ENCODE assay signal across 18 cellular contexts in genomic region chr2:133640103-133640502, GRCh38.
DNase-seq lines count a peak whose midpoint lies in the region; ATAC-seq, FAIRE-seq and TF ChIP-seq lines count a peak whose summit lies in the region.
"Had no signal": no experiment of that assay in that cellular context is flagged by ENCODE, and none has a peak within 500 bp of the region (broad histone marks: within the 10 kb centered on the region; RNA-seq: fewer than 3 reads in every experiment).

No MANE protein-coding gene starts in this region.

- CTCF ChIA-PET in mammary epithelial cell (lab: Charles Lee; ENCODE audit: low non-redundant PET) (interaction anchor here (0.5 kb wide), 1 partner anchor 140 kb away, joined by 3 read pairs; no protein-coding TSS in a partner anchor), MCF 10A (lab: Yijun Ruan, JAX) (no interaction called here)

- intact Hi-C loops in mammary epithelial cell (cut with micrococcal nuclease) (loop anchor here (2.0 to 10.0 kb wide), 8 partner anchors 53 to 1093 kb away; no protein-coding TSS in a partner anchor), MCF 10A (cut with micrococcal nuclease) (no loop called here), dorsolateral prefrontal cortex (cut with DNase I) (loop anchor here (2.0 to 5.0 kb wide), 2 partner anchors 39 to 132 kb away; no protein-coding TSS in a partner anchor)

- H3K27me3 ChIP-seq in mammary epithelial cell (ENCODE audit: insufficient read depth, low read length), result no peaks in the 10 kb centered on the region
- H3K27me3 ChIP-seq in dorsolateral prefrontal cortex, result no peaks in the 10 kb centered on the region
- no peaks in the 10 kb centered on the region for H3K27me3 ChIP-seq in keratinocyte (ENCODE audit: control insufficient read depth, extremely low read depth, insufficient read depth, low read length)
- H3K27me3 ChIP-seq: BLaER1 had no signal

- H3K27me3 Mint-ChIP-seq in MCF 10A (ENCODE audit: insufficient read depth, unreplicated experiment), result no peaks in the 10 kb centered on the region
- H3K27me3 Mint-ChIP-seq in type B pancreatic cell, result peaks cover 5% of the 10 kb centered on the region
- peaks cover 20% of the 10 kb centered on the region for H3K27me3 Mint-ChIP-seq in stimulated activated memory B cell treated with anti-CD40 and anti-IgM and Interleukin-4, amounts not matched to agents 10 μg/mL and 1 μg/mL and 100 μg/mL, for 72 hours

- H3K27ac Mint-ChIP-seq in MCF 10A (ENCODE audit: low read depth, unreplicated experiment) (no peak overlapping the region), type B pancreatic cell (peak overlapping the region; percentile 42)
- no peak overlapping the region for H3K27ac Mint-ChIP-seq in stimulated activated memory B cell treated with anti-CD40 and anti-IgM and Interleukin-4, amounts not matched to agents 10 μg/mL and 1 μg/mL and 100 μg/mL, for 72 hours
- H3K27ac Mint-ChIP-seq: CD8-positive, alpha-beta memory T cell; HFFc6 had no signal

- H3K9me3 Mint-ChIP-seq in MCF 10A (ENCODE audit: unreplicated experiment) (no peaks in the 10 kb centered on the region), type B pancreatic cell (peaks cover 3% of the 10 kb centered on the region)
- H3K9me3 Mint-ChIP-seq in stimulated activated memory B cell treated with anti-CD40 and anti-IgM and Interleukin-4, amounts not matched to agents 10 μg/mL and 1 μg/mL and 100 μg/mL, for 72 hours, result no peaks in the 10 kb centered on the region
- H3K9me3 Mint-ChIP-seq: HFFc6 had no signal

- H2AFZ ChIP-seq in mammary epithelial cell (ENCODE audit: low read depth, low read length), result no peak overlapping the region
- H2AFZ ChIP-seq in keratinocyte (ENCODE audit: control insufficient read depth, low read length), result no peak overlapping the region

- no peaks in the 10 kb centered on the region for H4K20me1 ChIP-seq in mammary epithelial cell (ENCODE audit: insufficient read depth, low read length)
- H4K20me1 ChIP-seq in keratinocyte (ENCODE audit: control insufficient read depth, extremely low read depth, insufficient read depth, low read length), result no peaks in the 10 kb centered on the region
- H4K20me1 ChIP-seq: BLaER1 had no signal

- H3K4me2 ChIP-seq in mammary epithelial cell (ENCODE audit: insufficient read depth, low read depth, low read length), result peak overlapping the region; percentile 89
- peak overlapping the region; percentile 93 for H3K4me2 ChIP-seq in keratinocyte (ENCODE audit: control insufficient read depth, extremely low read depth, insufficient read depth, low read depth, low read length)
- H3K4me2 ChIP-seq: BLaER1 had no signal

- no peak overlapping the region for H3K27ac ChIP-seq in mammary epithelial cell (ENCODE audit: insufficient read depth, low read depth, low read length)
- H3K27ac ChIP-seq in dorsolateral prefrontal cortex, result peak overlapping the region in 58 of 59 donors; percentile 5 to 96 (median 88)
- H3K27ac ChIP-seq in keratinocyte (ENCODE audit: control insufficient read depth, insufficient read depth, low read length), result peak overlapping the region; percentile 80
- H3K27ac ChIP-seq: 22Rv1, BLaER1, HL-60 had no signal

- H3K9me1 ChIP-seq in keratinocyte (ENCODE audit: control insufficient read depth, extremely low read depth, insufficient read depth, low read length), result no peaks in the 10 kb centered on the region

- FAIRE-seq in keratinocyte (lab: Jason Lieb, UNC), result no peak

- no peaks in the 10 kb centered on the region for H3K4me1 Mint-ChIP-seq in MCF 10A (ENCODE audit: insufficient read depth, unreplicated experiment)
- H3K4me1 Mint-ChIP-seq in type B pancreatic cell (ENCODE audit: unreplicated experiment), result peaks cover 9% of the 10 kb centered on the region
- no peaks in the 10 kb centered on the region for H3K4me1 Mint-ChIP-seq in stimulated activated memory B cell treated with anti-CD40 and anti-IgM and Interleukin-4, amounts not matched to agents 10 μg/mL and 1 μg/mL and 100 μg/mL, for 72 hours
- H3K4me1 Mint-ChIP-seq: CD8-positive, alpha-beta memory T cell had no signal

- H3K4me1 ChIP-seq in mammary epithelial cell (ENCODE audit: insufficient read depth, low read length) (peaks cover 26% of the 10 kb centered on the region), keratinocyte (ENCODE audit: control insufficient read depth, extremely low read depth, insufficient read depth, low read length) (peaks cover 32% of the 10 kb centered on the region)

- in situ Hi-C loops in mammary epithelial cell (cut with MboI; ENCODE audit: low sequenced_read_pairs in 2 of 2), result loop anchor here in 1 of 2 donors (10.0 kb wide), 1 partner anchor 75 kb away; the partner anchor contains the start of gene NCKAP5

- dilution Hi-C loops in mammary epithelial cell (cut with HindIII; ENCODE audit: low sequenced_read_pairs) (no loop called here), keratinocyte (cut with MboI; ENCODE audit: extremely low pct_ligation_motif_present, low sequenced_read_pairs) (no loop called here)

- BruUV-seq in mammary epithelial cell (replicated peaks; lab: Mats Ljungman, UMichigan) (no TSS peak), MCF 10A (replicated peaks; lab: Mats Ljungman, UMichigan) (no TSS peak)

- H3K79me2 ChIP-seq in mammary epithelial cell (ENCODE audit: insufficient read depth, low read length) (peaks cover 44% of the 10 kb centered on the region), keratinocyte (ENCODE audit: control insufficient read depth, insufficient read depth, low read length) (peaks cover 38% of the 10 kb centered on the region)

- no peak for DNase-seq in mammary epithelial cell
- DNase-seq in MCF 10A (ENCODE audit: unreplicated experiment), result no peak
- no peak for DNase-seq in dorsolateral prefrontal cortex
- no peak for DNase-seq in keratinocyte (ENCODE audit: low read depth, low spot score)
- no peak for DNase-seq in type B pancreatic cell (ENCODE audit: extremely low spot score, unreplicated experiment)
- no peak for DNase-seq in activated T-cell treated with anti-CD3 and anti-CD28 coated beads for 4 hours
- DNase-seq: AML-193; Caco-2; CD8-positive, alpha-beta memory T cell; DMS53; GF-D8; HCEC 1CT; HFFc6 had no signal

- no peaks in the 10 kb centered on the region for H3K36me3 ChIP-seq in mammary epithelial cell (ENCODE audit: insufficient read depth, low read length)
- no peaks in the 10 kb centered on the region for H3K36me3 ChIP-seq in keratinocyte (ENCODE audit: control insufficient read depth in 2 of 2, extremely low read depth in 1 of 2, insufficient read depth in 2 of 2, low read length in 2 of 2)
- H3K36me3 ChIP-seq: BLaER1 had no signal

- POLR2A ChIA-PET in MCF 10A (lab: Yijun Ruan, JAX), result no interaction called here

- H3K36me3 Mint-ChIP-seq in MCF 10A (ENCODE audit: insufficient read depth, unreplicated experiment) (no peaks in the 10 kb centered on the region), type B pancreatic cell (no peaks in the 10 kb centered on the region)
- H3K36me3 Mint-ChIP-seq in stimulated activated memory B cell treated with anti-CD40 and anti-IgM and Interleukin-4, amounts not matched to agents 10 μg/mL and 1 μg/mL and 100 μg/mL, for 72 hours, result no peaks in the 10 kb centered on the region
- H3K36me3 Mint-ChIP-seq: CD8-positive, alpha-beta memory T cell had no signal

- TF ChIP-seq CTCF in mammary epithelial cell (conservative IDR thresholded peaks at IDR 0.05 in 1 of 2, IDR thresholded peaks at IDR 0.05 in 1 of 2; ENCODE audit: extremely low read depth in 1 of 2, insufficient read depth in 1 of 2, low read depth in 1 of 2, low read length in 2 of 2) (no peak), MCF 10A (IDR thresholded peaks at IDR 0.05; ENCODE audit: unreplicated experiment) (no peak), dorsolateral prefrontal cortex (IDR thresholded peaks at IDR 0.05 in 54 of 56, conservative IDR thresholded peaks at IDR 0.05 in 2 of 56; ENCODE audit: low read depth in 1 of 56, partially characterized antibody in 56 of 56) (no peak), keratinocyte (optimal IDR thresholded peaks at IDR 0.05 in 1 of 3, IDR thresholded peaks at IDR 0.05 in 1 of 3, conservative IDR thresholded peaks at IDR 0.05 in 1 of 3; ENCODE audit: extremely low read depth in 1 of 3, insufficient read depth in 2 of 3, low read length in 3 of 3) (no peak), type B pancreatic cell (conservative IDR thresholded peaks at IDR 0.05) (no peak)

- H3K9ac ChIP-seq in mammary epithelial cell (ENCODE audit: insufficient read depth, low read length), result no peak overlapping the region
- peak overlapping the region; percentile 72 for H3K9ac ChIP-seq in keratinocyte (ENCODE audit: control insufficient read depth, extremely low read depth, insufficient read depth, low read length)
- H3K9ac ChIP-seq: BLaER1 had no signal

- ATAC-seq in stimulated activated memory B cell treated with anti-CD40 and anti-IgM and Interleukin-4, amounts not matched to agents 10 μg/mL and 1 μg/mL and 100 μg/mL, for 72 hours, result no peak
- ATAC-seq in HG02759 (IDR thresholded peaks at IDR 0.05; ENCODE audit: unreplicated experiment), result no peak

- peak overlapping the region in 2 of 3 experiments; percentile 41 to 50 for H3K4me3 ChIP-seq in mammary epithelial cell (replicated peaks in 1 of 3; ENCODE audit: insufficient read depth in 1 of 3, low read depth in 2 of 3, low read length in 3 of 3)
- H3K4me3 ChIP-seq in dorsolateral prefrontal cortex, result peak overlapping the region in 55 of 59 donors; percentile 3 to 65 (median 41)
- peak overlapping the region; percentile 41 to 85 (median 76) for H3K4me3 ChIP-seq in keratinocyte (ENCODE audit: control insufficient read depth in 2 of 3, extremely low read depth in 1 of 3, insufficient read depth in 2 of 3, low read depth in 1 of 3, low read length in 3 of 3)
- H3K4me3 ChIP-seq: BLaER1 had no signal

- H3K9me3 ChIP-seq in mammary epithelial cell (replicated peaks; ENCODE audit: insufficient read depth, low read length) (no peaks in the 10 kb centered on the region), keratinocyte (ENCODE audit: control insufficient read depth, low read depth, low read length) (no peaks in the 10 kb centered on the region)
- H3K9me3 ChIP-seq: BLaER1, Caco-2 had no signal

- H3K4me3 Mint-ChIP-seq in MCF 10A (ENCODE audit: unreplicated experiment), result no peak overlapping the region
- peak overlapping the region; percentile 4 for H3K4me3 Mint-ChIP-seq in type B pancreatic cell
- H3K4me3 Mint-ChIP-seq in stimulated activated memory B cell treated with anti-CD40 and anti-IgM and Interleukin-4, amounts not matched to agents 10 μg/mL and 1 μg/mL and 100 μg/mL, for 72 hours, result no peak overlapping the region
- H3K4me3 Mint-ChIP-seq: CD8-positive, alpha-beta memory T cell; HFFc6 had no signal
